ENCODE assay signal across 8 cellular contexts in genomic region chr12:56158926-56159461, GRCh38. TPM values are rescaled to one million over a fixed set of nuclear protein-coding genes. Genes with fewer than 3 reads are reported as not detected.
DNase-seq lines count a peak whose midpoint lies in the region; ATAC-seq and TF ChIP-seq lines count a peak whose summit lies in the region.

No MANE protein-coding gene starts in this region.

- peak overlapping the region; percentile 95 for H3K27ac ChIP-seq in CD4-positive, CD25-positive, alpha-beta regulatory T cell (ENCODE audit: insufficient read depth, low read length, poor library complexity, severe bottlenecking)
- H3K27ac ChIP-seq in HEK293 (ENCODE audit: extremely low read depth, low read depth, low read length) (peak overlapping the region; percentile 92), skeletal muscle tissue (ENCODE audit: low read depth, low read length) (peak overlapping the region; percentile 98)

- peak overlapping the region; percentile 92 to 100 (median 100) for H3K4me3 Mint-ChIP-seq in CD4-positive, CD25-positive, alpha-beta regulatory T cell

- H3K4me3 ChIP-seq in CD4-positive, CD25-positive, alpha-beta regulatory T cell (ENCODE audit: low read depth, low read length), result peak overlapping the region; percentile 98
- H3K4me3 ChIP-seq in HEK293 (ENCODE audit: low read depth, low read length) (peak overlapping the region; percentile 90), skeletal muscle tissue (ENCODE audit: low read length in 3 of 3) (peak overlapping the region; percentile 99 to 100 (median 99))

- TF ChIP-seq CTCF in HEK293 (tag by site-specific recombination; IDR thresholded peaks at IDR 0.05), result no peak

- peaks cover 46% of the 10 kb centered on the region for H3K4me1 ChIP-seq in CD4-positive, CD25-positive, alpha-beta regulatory T cell (ENCODE audit: control insufficient read depth, insufficient read depth, low read length, poor library complexity, severe bottlenecking)
- H3K4me1 ChIP-seq in HEK293 (ENCODE audit: control insufficient read depth, insufficient read depth, low read length), result peaks cover 3% of the 10 kb centered on the region; the same call in 1 of the 2 replicates
- H3K4me1 ChIP-seq in skeletal muscle tissue (ENCODE audit: control insufficient read depth in 3 of 3, insufficient read depth in 3 of 3, low read length in 3 of 3), result peaks cover 35 to 57% (median 50%) of the 10 kb centered on the region in 3 donors

- POLR2A ChIA-PET in HEK293 (lab: Yijun Ruan, JAX), result interaction anchor here (0.8 to 2.8 kb wide), 14 partner anchors 11 to 477 kb away, joined by 3 to 42 read pairs (median 4); partner anchors contain the start of genes ESYT1, PA2G4, RNF41 and SMARCC2

- peaks cover 0 to 59% (median 34%) of the 10 kb centered on the region in 4 donors for H3K4me1 Mint-ChIP-seq in CD4-positive, CD25-positive, alpha-beta regulatory T cell

- CTCF ChIA-PET in HEK293 (lab: Yijun Ruan, JAX), result interaction anchor here (0.6 to 2.0 kb wide), 6 partner anchors 31 to 395 kb away, joined by 3 to 17 read pairs (median 6); partner anchors contain the start of genes ERBB3, ESYT1 and SMARCC2

- H3K27me3 ChIP-seq in CD4-positive, CD25-positive, alpha-beta regulatory T cell (ENCODE audit: control insufficient read depth, insufficient read depth, low read length), result no peaks in the 10 kb centered on the region
- H3K27me3 ChIP-seq in skeletal muscle tissue (ENCODE audit: control insufficient read depth in 3 of 3, insufficient read depth in 3 of 3, low read length in 3 of 3), result no peaks in the 10 kb centered on the region

- no peaks in the 10 kb centered on the region for H3K9me3 Mint-ChIP-seq in CD4-positive, CD25-positive, alpha-beta regulatory T cell

- no peak for ATAC-seq in CD4-positive, CD25-positive, alpha-beta regulatory T cell (ENCODE audit: low read depth in 2 of 2)
- ATAC-seq in GM19324 (IDR thresholded peaks at IDR 0.05; ENCODE audit: low FRiP score, unreplicated experiment) (no peak), HG03025 (IDR thresholded peaks at IDR 0.05; ENCODE audit: low FRiP score, unreplicated experiment) (no peak)

- peaks cover 21% of the 10 kb centered on the region for H3K36me3 Mint-ChIP-seq in CD4-positive, CD25-positive, alpha-beta regulatory T cell

- H3K9me3 ChIP-seq in CD4-positive, CD25-positive, alpha-beta regulatory T cell (ENCODE audit: control insufficient read depth in 2 of 2, low read length in 2 of 2), result no peaks in the 10 kb centered on the region
- H3K9me3 ChIP-seq in HEK293 (ENCODE audit: control insufficient read depth, insufficient read depth, low read depth, low read length) (no peaks in the 10 kb centered on the region), skeletal muscle tissue (ENCODE audit: control insufficient read depth in 3 of 3, low read length in 3 of 3) (no peaks in the 10 kb centered on the region)

- DNase-seq in CD4-positive, CD25-positive, alpha-beta regulatory T cell, result peak; percentile 18 to 48 (median 23)
- DNase-seq in RKO (ENCODE audit: low spot score) (peak; percentile 86), cerebellar cortex (ENCODE audit: low spot score) (peak; percentile 70), islet precursor cell (peak; percentile 90)

- H3K27ac Mint-ChIP-seq in CD4-positive, CD25-positive, alpha-beta regulatory T cell, result peak overlapping the region; percentile 98 to 100 (median 100)

- peak overlapping the region; percentile 100 for H3K9ac ChIP-seq in skeletal muscle tissue (ENCODE audit: low read depth in 1 of 3, low read length in 3 of 3)

- H3K36me3 ChIP-seq in CD4-positive, CD25-positive, alpha-beta regulatory T cell (ENCODE audit: control insufficient read depth, insufficient read depth, low read length), result peaks cover 38% of the 10 kb centered on the region
- H3K36me3 ChIP-seq in HEK293 (ENCODE audit: control insufficient read depth in 2 of 2, insufficient read depth in 1 of 2, low read length in 2 of 2) (peaks cover 19 to 69% of the 10 kb centered on the region in 2 experiments), skeletal muscle tissue (ENCODE audit: control insufficient read depth in 3 of 3, insufficient read depth in 3 of 3, low read length in 3 of 3) (peaks cover 46 to 47% (median 47%) of the 10 kb centered on the region in 3 donors)

- H3K27me3 Mint-ChIP-seq in CD4-positive, CD25-positive, alpha-beta regulatory T cell, result no peaks in the 10 kb centered on the region

TF ChIP-seq in HEK293, 187 proteins besides CTCF, POLR2A, EP300 and RAD21 (continues in another document):
- TF ChIP-seq GLIS1 (tag by site-specific recombination; IDR thresholded peaks at IDR 0.05) (0 out of 2 replicates have a peak, but pooled peaks have one; percentile 21), PRDM10 (tag by site-specific recombination; IDR thresholded peaks at IDR 0.05) (peak; percentile 61), ZNF664 (tag by site-specific recombination; IDR thresholded peaks at IDR 0.05) (no peak), SP2 (tag by site-specific recombination; IDR thresholded peaks at IDR 0.05) (peak; percentile 36), ZNF843 (tag by site-specific recombination; IDR thresholded peaks at IDR 0.05) (no peak), OSR2 (tag by site-specific recombination; IDR thresholded peaks at IDR 0.05) (0 out of 2 replicates have a peak, but pooled peaks have one; percentile 30), ZNF341 (tag by site-specific recombination; IDR thresholded peaks at IDR 0.05; ENCODE audit: low read depth) (peak; percentile 57), PRDM1 (tag by site-specific recombination; IDR thresholded peaks at IDR 0.05) (0 out of 2 replicates have a peak, but pooled peaks have one; percentile 40), ZBTB20 (tag by site-specific recombination; IDR thresholded peaks at IDR 0.05) (peak; percentile 51; the same call in 1 of the 2 replicates), ZNF529 (tag by site-specific recombination; IDR thresholded peaks at IDR 0.05; ENCODE audit: insufficient replicate concordance) (no peak), ZNF2 (tag by site-specific recombination; IDR thresholded peaks at IDR 0.05) (0 out of 2 replicates have a peak, but pooled peaks have one; percentile 13), ZBTB17 (tag by site-specific recombination; IDR thresholded peaks at IDR 0.05) (peak; percentile 81), ZNF600 (tag by site-specific recombination; IDR thresholded peaks at IDR 0.05) (0 out of 2 replicates have a peak, but pooled peaks have one; percentile 17)
- TF ChIP-seq, protein P1, sequence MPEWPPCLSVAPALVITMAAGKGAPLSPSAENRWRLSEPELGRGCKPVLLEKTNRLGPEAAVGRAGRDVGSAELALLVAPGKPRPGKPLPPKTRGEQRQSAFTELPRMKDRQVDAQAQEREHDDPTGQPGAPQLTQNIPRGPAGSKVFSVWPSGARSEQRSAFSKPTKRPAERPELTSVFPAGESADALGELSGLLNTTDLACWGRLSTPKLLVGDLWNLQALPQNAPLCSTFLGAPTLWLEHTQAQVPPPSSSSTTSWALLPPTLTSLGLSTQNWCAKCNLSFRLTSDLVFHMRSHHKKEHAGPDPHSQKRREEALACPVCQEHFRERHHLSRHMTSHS (tag by site-specific recombination; IDR thresholded peaks at IDR 0.05), result no peak
- TF ChIP-seq, protein P2, sequence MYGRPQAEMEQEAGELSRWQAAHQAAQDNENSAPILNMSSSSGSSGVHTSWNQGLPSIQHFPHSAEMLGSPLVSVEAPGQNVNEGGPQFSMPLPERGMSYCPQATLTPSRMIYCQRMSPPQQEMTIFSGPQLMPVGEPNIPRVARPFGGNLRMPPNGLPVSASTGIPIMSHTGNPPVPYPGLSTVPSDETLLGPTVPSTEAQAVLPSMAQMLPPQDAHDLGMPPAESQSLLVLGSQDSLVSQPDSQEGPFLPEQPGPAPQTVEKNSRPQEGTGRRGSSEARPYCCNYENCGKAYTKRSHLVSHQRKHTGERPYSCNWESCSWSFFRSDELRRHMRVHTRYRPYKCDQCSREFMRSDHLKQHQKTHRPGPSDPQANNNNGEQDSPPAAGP (tag by site-specific recombination; IDR thresholded peaks at IDR 0.05), result no peak

RNA-seq across cellular contexts. Expression of gene MYL6, which starts 0.8 kb away (rescaled TPM):
- 933 TPM for total RNA-seq in CD4-positive, CD25-positive, alpha-beta regulatory T cell
- 1,000 to 10,000 TPM; 2,559 to 3,471 (median 2,992) TPM for polyA plus RNA-seq in CD4-positive, CD25-positive, alpha-beta regulatory T cell
- 859 TPM for total RNA-seq in skeletal muscle tissue

RNA-seq across cellular contexts. Expression of gene MYL6B, which starts 6.6 kb away (rescaled TPM):
- total RNA-seq in CD4-positive, CD25-positive, alpha-beta regulatory T cell, result 8.8 TPM
- 10 to 100 TPM in 3 of 4 donors, 1 to 10 TPM in 1; 9.9 to 18.4 (median 11.3) TPM for polyA plus RNA-seq in CD4-positive, CD25-positive, alpha-beta regulatory T cell
- 451 TPM for total RNA-seq in skeletal muscle tissue

RNA-seq across cellular contexts. Expression of gene SMARCC2, which starts 30.3 kb away (rescaled TPM):
- 153 TPM for total RNA-seq in CD4-positive, CD25-positive, alpha-beta regulatory T cell
- polyA plus RNA-seq in CD4-positive, CD25-positive, alpha-beta regulatory T cell, result 10 to 100 TPM; 46.3 to 64.1 (median 54.1) TPM
- 43.8 TPM for total RNA-seq in skeletal muscle tissue

RNA-seq across cellular contexts. Expression of gene ESYT1, which starts 30.9 kb away (rescaled TPM):
- total RNA-seq in CD4-positive, CD25-positive, alpha-beta regulatory T cell, result 190 TPM
- polyA plus RNA-seq in CD4-positive, CD25-positive, alpha-beta regulatory T cell, result 100 to 1,000 TPM; 249 to 395 (median 333) TPM
- total RNA-seq in skeletal muscle tissue, result 149 TPM

RNA-seq across cellular contexts. Expression of gene ZC3H10, which starts 40.9 kb away (rescaled TPM):
- total RNA-seq in CD4-positive, CD25-positive, alpha-beta regulatory T cell, result 11.0 TPM
- polyA plus RNA-seq in CD4-positive, CD25-positive, alpha-beta regulatory T cell, result 1 to 10 TPM; 1.7 to 3.7 (median 2.9) TPM
- 5.7 TPM for total RNA-seq in skeletal muscle tissue

Comparison
In these comparisons a context has a peak if more than half of its experiments do, and no peak if none do; other contexts are left out.
1. DNase-seq: peak in every context shown above with its lines; median percentile 90 in islet precursor cell; 86 in RKO; 70 in cerebellar cortex; 23 in CD4-positive, CD25-positive, alpha-beta regulatory T cell.
2. RNA of gene MYL6B, which starts 6.6 kb away (total RNA-seq): 451 TPM in skeletal muscle tissue (single experiment); 8.8 TPM in CD4-positive, CD25-positive, alpha-beta regulatory T cell (single experiment); every median in the first group is over 10 times any median in the second.
3. Peak in every context shown above with its lines, with median percentiles within 50 percentile points of each other: H3K27ac ChIP-seq and H3K4me3 ChIP-seq.